31 cellular contexts compared by ENCODE assay signal in the genomic region with DNA sequence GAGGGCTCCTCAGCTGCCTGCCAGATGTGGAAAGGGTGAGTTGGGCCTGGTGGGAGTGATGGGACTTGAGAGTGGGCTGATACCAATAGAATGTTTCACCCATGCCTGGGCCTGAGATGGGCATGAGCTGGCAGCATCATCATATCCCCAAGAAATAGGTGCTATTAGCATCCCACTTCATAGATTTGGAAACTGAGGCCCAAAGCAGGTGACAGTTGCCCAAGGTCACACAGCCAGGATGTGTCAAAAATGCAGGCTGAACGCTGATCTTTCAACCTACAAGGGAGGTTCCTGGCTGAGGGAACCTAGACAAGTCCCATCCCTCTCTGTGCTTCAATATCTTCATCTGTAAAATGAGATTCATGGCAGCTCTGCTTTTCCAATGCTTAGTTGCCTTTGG. TPM values are rescaled to one million over a fixed set of nuclear protein-coding genes. Genes with fewer than 3 reads are reported as not detected.
"Had no signal": no experiment of that assay in that cellular context is flagged by ENCODE, and none has a peak within 500 bp of the region (broad histone marks: within the 10 kb centered on the region; RNA-seq: fewer than 3 reads in every experiment).

No MANE protein-coding gene starts in this region.

- H3K4me3 Mint-ChIP-seq: activated CD4-positive, alpha-beta T cell treated with anti-CD3 and anti-CD28 coated beads, Interleukin-2, amount 10 ng/mL, durations not matched to agents 24 days and 14 days; activated naive CD8-positive, alpha-beta T cell treated with anti-CD3 and anti-CD28 coated beads, Interleukin-2, amount 10 ng/mL, durations not matched to agents 7 days and 5 days; activated T-cell treated with anti-CD3 and anti-CD28 coated beads, Interleukin-2, amount 50 U/mL, for 72 hours; activated T-helper 17 cell treated with anti-CD3 and anti-CD28 coated beads, Interleukin-2, amount 50 U/mL, for 72 hours; T-cell had no signal

- H3K4me3 ChIP-seq: adrenal gland, body of pancreas, breast epithelium had no signal

- ATAC-seq: activated T-cell treated with anti-CD3 and anti-CD28 coated beads, Interleukin-2, amount 50 U/mL, for 72 hours; activated T-helper 17 cell treated with anti-CD3 and anti-CD28 coated beads, Interleukin-2, amount 50 U/mL, for 72 hours; body of pancreas; Panc1; SK-N-SH treated with all-trans-retinoic acid at 6 μM for 48 hours had no signal

- H3K9me3 Mint-ChIP-seq: activated CD4-positive, alpha-beta T cell treated with anti-CD3 and anti-CD28 coated beads, Interleukin-2, amount 10 ng/mL, durations not matched to agents 24 days and 14 days; activated naive CD8-positive, alpha-beta T cell treated with anti-CD3 and anti-CD28 coated beads, Interleukin-2, amount 10 ng/mL, durations not matched to agents 7 days and 5 days; activated T-cell treated with anti-CD3 and anti-CD28 coated beads, Interleukin-2, amount 50 U/mL, for 72 hours; activated T-helper 17 cell treated with anti-CD3 and anti-CD28 coated beads, Interleukin-2, amount 50 U/mL, for 72 hours; T-cell had no signal

- DNase-seq: activated CD4-positive, alpha-beta T cell treated with anti-CD3 and anti-CD28 coated beads, Interleukin-2, amount 10 ng/mL, durations not matched to agents 24 days and 14 days; activated CD4-positive, alpha-beta T cell treated with anti-CD3 and anti-CD28 coated beads, Interleukin-2, amount 50 U/mL, for 4 hours; activated CD8-positive, alpha-beta memory T cell treated with anti-CD3 and anti-CD28 coated beads, Interleukin-2, amount 50 U/mL, for 4 hours; activated effector memory CD4-positive, alpha-beta T cell treated with anti-CD3 and anti-CD28 coated beads, Interleukin-2, amount 50 U/mL, for 16 hours; activated naive CD4-positive, alpha-beta T cell; activated naive CD4-positive, alpha-beta T cell treated with anti-CD3 and anti-CD28 coated beads, Interleukin-2, amount 50 U/mL, for 16 hours; activated naive CD8-positive, alpha-beta T cell treated with anti-CD3 and anti-CD28 coated beads, Interleukin-2, amount 10 ng/mL, durations not matched to agents 7 days and 5 days; activated T-cell treated with anti-CD3 and anti-CD28 coated beads, Interleukin-2, amount 50 U/mL, for 72 hours; adrenal gland; body of pancreas; NCI-H1105; NCI-H1417 treated with DMSO at 0.1 percent for 48 hours; NCI-H187 treated with DMSO at 0.1 percent for 48 hours; NCI-H2081; NCI-H2171 treated with DMSO at 0.1 percent for 48 hours; NCI-H2227 treated with DMSO at 0.1 percent for 48 hours; NCI-H446 treated with DMSO at 0.1 percent for 48 hours; NCI-H524; SHP77 treated with DMSO at 0.1 percent for 48 hours; T-cell had no signal

- H3K36me3 ChIP-seq: breast epithelium had no signal

- H3K27me3 ChIP-seq: adrenal gland, body of pancreas, breast epithelium had no signal

- FAIRE-seq: astrocyte, TTC549 had no signal

- H3K9me3 ChIP-seq: adrenal gland, body of pancreas, breast epithelium had no signal

- H3K27ac ChIP-seq: adrenal gland, body of pancreas, breast epithelium had no signal

- H3K4me1 ChIP-seq: breast epithelium had no signal

- H3K27ac Mint-ChIP-seq: activated naive CD8-positive, alpha-beta T cell treated with anti-CD3 and anti-CD28 coated beads, Interleukin-2, amount 10 ng/mL, durations not matched to agents 7 days and 5 days; activated T-cell treated with anti-CD3 and anti-CD28 coated beads, Interleukin-2, amount 50 U/mL, for 72 hours; activated T-helper 17 cell treated with anti-CD3 and anti-CD28 coated beads, Interleukin-2, amount 50 U/mL, for 72 hours had no signal

RNA-seq across cellular contexts. Expression of a gene that starts 29.7 kb away (rescaled TPM):
- total RNA-seq: activated CD4-positive, alpha-beta T cell treated with anti-CD3 and anti-CD28 coated beads, Interleukin-2, amount 10 ng/mL, durations not matched to agents 24 days and 14 days; activated naive CD8-positive, alpha-beta T cell treated with anti-CD3 and anti-CD28 coated beads, Interleukin-2, amount 10 ng/mL, durations not matched to agents 7 days and 5 days; activated T-cell treated with anti-CD3 and anti-CD28 coated beads, Interleukin-2, amount 50 U/mL, for 72 hours; activated T-helper 17 cell treated with anti-CD3 and anti-CD28 coated beads, Interleukin-2, amount 50 U/mL, for 72 hours; adrenal gland; astrocyte; body of pancreas; breast epithelium; cardiac septum; MCF 10A; RPMI7951; SK-MEL-5; T-cell; T-helper 2 cell treated with Interferon-gamma antibody and Interleukin-4, amounts not matched to agents 100 ng/mL and 5 ng/mL, for 36 hours had no signal
- polyA plus RNA-seq: adrenal gland had no signal
